ENCODE assay signal across 17 cellular contexts in genomic region chr21:44943686-44944550, GRCh38.
"Had no signal": no experiment of that assay in that cellular context is flagged by ENCODE, and none has a peak within 500 bp of the region (broad histone marks: within the 10 kb centered on the region; RNA-seq: fewer than 3 reads in every experiment).

No MANE protein-coding gene starts in this region.

- H3K4me3 ChIP-seq: ascending aorta, breast epithelium, esophagus muscularis mucosa, heart right ventricle, tibial artery had no signal

- H3K4me1 ChIP-seq: parathyroid adenoma had no signal

- H3K27ac ChIP-seq: ascending aorta, breast epithelium, esophagus muscularis mucosa, neutrophil, parathyroid adenoma, tibial artery, WERI-Rb-1 had no signal

- H3K9ac ChIP-seq: parathyroid adenoma had no signal

- H3K27me3 ChIP-seq: ascending aorta, breast epithelium, esophagus muscularis mucosa, heart right ventricle, neutrophil, tibial artery had no signal

- H3K9me3 ChIP-seq: ascending aorta, breast epithelium, esophagus muscularis mucosa, heart right ventricle, neutrophil, tibial artery had no signal

- FAIRE-seq: urothelium cell line had no signal

- DNase-seq: activated CD4-positive, alpha-beta memory T cell treated with anti-CD3 and anti-CD28 coated beads for 36 hours; activated naive CD4-positive, alpha-beta T cell treated with anti-CD3 and anti-CD28 coated beads, Interleukin-2, amount 10 ng/mL, durations not matched to agents 7 days and 5 days; activated T-cell treated with anti-CD3 and anti-CD28 coated beads, Interleukin-2, amount 50 U/mL, for 1 hour; cerebellar nuclear complex; effector CD4-positive, alpha-beta T cell; heart right ventricle; kidney glomerular epithelial cell; stimulated activated naive CD4-positive, alpha-beta T cell treated with Interleukin-2 at 50 U/mL for 16 hours; T-helper 17 cell; WERI-Rb-1 had no signal
